In genomic region chr11:75402002-75402773, GRCh38 we compare ENCODE assay signal across 8 cellular contexts. TPM values are rescaled to one million over a fixed set of nuclear protein-coding genes. Genes with fewer than 3 reads are reported as not detected.
DNase-seq lines count a peak whose midpoint lies in the region; ATAC-seq and TF ChIP-seq lines count a peak whose summit lies in the region.
"Had no signal": no experiment of that assay in that cellular context is flagged by ENCODE, and none has a peak within 500 bp of the region (broad histone marks: within the 10 kb centered on the region; RNA-seq: fewer than 3 reads in every experiment).

No MANE protein-coding gene starts in this region.

- H3K27ac ChIP-seq in DOHH2 (ENCODE audit: low read depth, low read length) (no peak overlapping the region), MM.1S (ENCODE audit: low read length) (no peak overlapping the region; the same call in 1 of the 2 replicates), coronary artery (no peak overlapping the region), neural cell (ENCODE audit: low read length) (no peak overlapping the region)

- H3K36me3 ChIP-seq in DOHH2 (ENCODE audit: control insufficient read depth, low read length) (peaks cover 79% of the 10 kb centered on the region), MM.1S (replicated peaks; ENCODE audit: insufficient read depth, low read length) (peaks cover 36% of the 10 kb centered on the region), neural cell (ENCODE audit: insufficient read depth, low read length) (peaks cover 15% of the 10 kb centered on the region)

- H3K4me3 ChIP-seq in DOHH2 (ENCODE audit: low read length) (peak overlapping the region; percentile 81), MM.1S (ENCODE audit: low read length) (peak overlapping the region; percentile 96; the same call in 1 of the 2 replicates), coronary artery (peak overlapping the region; percentile 7), neural cell (ENCODE audit: low read length) (peak overlapping the region; percentile 85)

- H3K4me2 ChIP-seq in DOHH2 (ENCODE audit: low read length) (peak overlapping the region; percentile 61), MM.1S (ENCODE audit: low read depth, low read length) (peak overlapping the region; percentile 84), neural cell (ENCODE audit: low read length) (peak overlapping the region; percentile 93)

- H3F3A ChIP-seq in DOHH2 (ENCODE audit: control insufficient read depth, insufficient read depth) (peaks cover 71% of the 10 kb centered on the region), MM.1S (ENCODE audit: insufficient read depth, low read length) (peaks cover 58% of the 10 kb centered on the region), neural cell (ENCODE audit: insufficient read depth, low read length, poor library complexity, severe bottlenecking) (no peaks in the 10 kb centered on the region)

- TF ChIP-seq RAD21 in neural cell (conservative IDR thresholded peaks at IDR 0.05) = no peak

- no peak overlapping the region for H2AFZ ChIP-seq in MM.1S (ENCODE audit: low read length)
- no peak overlapping the region for H2AFZ ChIP-seq in neural cell (ENCODE audit: low read depth, low read length)

- peak overlapping the region; percentile 8; the same call in 1 of the 2 replicates for H3K9ac ChIP-seq in MM.1S (ENCODE audit: low read length)
- no peak overlapping the region for H3K9ac ChIP-seq in neural cell (ENCODE audit: low read length)

- H3K27me3 ChIP-seq in DOHH2 (ENCODE audit: control insufficient read depth, low read length) = no peaks in the 10 kb centered on the region
- no peaks in the 10 kb centered on the region for H3K27me3 ChIP-seq in MM.1S (replicated peaks; ENCODE audit: insufficient read depth, low read length)
- no peaks in the 10 kb centered on the region for H3K27me3 ChIP-seq in neural cell (ENCODE audit: insufficient read depth, low read depth, low read length)

- DNase-seq in MM.1S = peak; percentile 56
- no peak for DNase-seq in coronary artery (ENCODE audit: low spot score)
- no peak for DNase-seq in NCI-H774 (lab: John Stamatoyannopoulos, UW)
- DNase-seq: T-helper 9 cell had no signal

- peaks cover 74% of the 10 kb centered on the region for H3K79me2 ChIP-seq in DOHH2 (ENCODE audit: control insufficient read depth, low read length)
- peaks cover 78% of the 10 kb centered on the region for H3K79me2 ChIP-seq in MM.1S (ENCODE audit: low read length)
- peaks cover 49% of the 10 kb centered on the region for H3K79me2 ChIP-seq in neural cell (replicated peaks; ENCODE audit: insufficient read depth, low read length)

- no peaks in the 10 kb centered on the region for H3K9me3 ChIP-seq in DOHH2 (ENCODE audit: control insufficient read depth, insufficient read depth, low read length)
- no peaks in the 10 kb centered on the region for H3K9me3 ChIP-seq in MM.1S (replicated peaks; ENCODE audit: insufficient read depth, low read length)
- no peaks in the 10 kb centered on the region for H3K9me3 ChIP-seq in neural cell (ENCODE audit: low read length)

- H4K20me1 ChIP-seq in DOHH2 (ENCODE audit: control insufficient read depth, insufficient read depth, low read depth, low read length) = peaks cover 58% of the 10 kb centered on the region
- H4K20me1 ChIP-seq in MM.1S (ENCODE audit: insufficient read depth, low read length) = peaks cover 60% of the 10 kb centered on the region
- peaks cover 8% of the 10 kb centered on the region for H4K20me1 ChIP-seq in neural cell (ENCODE audit: insufficient read depth)

- peaks cover 34% of the 10 kb centered on the region for H3K4me1 ChIP-seq in DOHH2 (ENCODE audit: control insufficient read depth, low read length)
- peaks cover 15% of the 10 kb centered on the region for H3K4me1 ChIP-seq in MM.1S (ENCODE audit: low read length)

- ATAC-seq in HG02642 (IDR thresholded peaks at IDR 0.05; ENCODE audit: poor library complexity, unreplicated experiment) = no peak
- no peak for ATAC-seq in GM21737 (IDR thresholded peaks at IDR 0.05; ENCODE audit: unreplicated experiment)

- no peak for TF ChIP-seq EP300 in neural cell (conservative IDR thresholded peaks at IDR 0.05; ENCODE audit: poor library complexity, severe bottlenecking)

- peak; percentile 16 for TF ChIP-seq CTCF in DOHH2 (IDR thresholded peaks at IDR 0.05; ENCODE audit: low read depth, low read length, poor library complexity, severe bottlenecking)
- peak; percentile 28; the same call in 1 of the 2 replicates for TF ChIP-seq CTCF in MM.1S (IDR thresholded peaks at IDR 0.05; ENCODE audit: low read length)
- no peak for TF ChIP-seq CTCF in coronary artery (IDR thresholded peaks at IDR 0.05)
- TF ChIP-seq CTCF in neural cell (IDR thresholded peaks at IDR 0.05; ENCODE audit: poor library complexity, severe bottlenecking) = no peak

- no peaks in the 10 kb centered on the region for H3K9me2 ChIP-seq in DOHH2 (replicated peaks; ENCODE audit: control insufficient read depth, low read length)
- H3K9me2 ChIP-seq in MM.1S (replicated peaks; ENCODE audit: insufficient read depth, low read length) = no peaks in the 10 kb centered on the region
- H3K9me2 ChIP-seq in neural cell (ENCODE audit: insufficient read depth, low read length) = no peaks in the 10 kb centered on the region

TF ChIP-seq in neural cell, 6 proteins besides CTCF, POLR2A, EP300 and RAD21:
- TF ChIP-seq TAF1 (IDR thresholded peaks at IDR 0.05; ENCODE audit: low read depth) = no peak
- TF ChIP-seq REST (IDR thresholded peaks at IDR 0.05; ENCODE audit: borderline replicate concordance) = no peak
- TF ChIP-seq EZH2 (IDR thresholded peaks at IDR 0.05; ENCODE audit: borderline replicate concordance, insufficient read depth, low read length, poor library complexity, severe bottlenecking) = no peak
- no peak for TF ChIP-seq POLR2AphosphoS5 (IDR thresholded peaks at IDR 0.05)
- no peak for TF ChIP-seq SMC3 (conservative IDR thresholded peaks at IDR 0.05; ENCODE audit: poor library complexity)
- TF ChIP-seq MXI1 (conservative IDR thresholded peaks at IDR 0.05; ENCODE audit: poor library complexity, severe bottlenecking) = no peak
TF ChIP-seq in neural cell: peak in this region for 0.

RNA-seq across cellular contexts. Expression of gene RPS3, which starts 2.9 kb away (rescaled TPM):
- 1,292 and 1,440 TPM in 2 replicates for polyA plus RNA-seq in neural cell
- 372 and 426 TPM in 2 replicates for polyA minus RNA-seq in neural cell

RNA-seq across cellular contexts. Expression of gene KLHL35, which starts 30.8 kb away (rescaled TPM):
- 11.8 and 17.0 TPM in 2 replicates for polyA plus RNA-seq in neural cell
- 8.0 and 12.7 TPM in 2 replicates for polyA minus RNA-seq in neural cell

RNA-seq across cellular contexts. Expression of gene ARRB1, which starts 50.7 kb away (rescaled TPM):
- polyA plus RNA-seq in neural cell = 5.7 and 10.5 TPM in 2 replicates
- polyA minus RNA-seq in neural cell = 22.3 and 23.6 TPM in 2 replicates

Comparison
In these comparisons a context has a peak if more than half of its experiments do, and no peak if none do; other contexts are left out.
1. H3K4me3 ChIP-seq: peak in every context shown above with its lines; median percentile 96 in MM.1S; 85 in neural cell; 81 in DOHH2; 7 in coronary artery.
2. CTCF ChIP-seq: peak in DOHH2 (single experiment) and MM.1S (single experiment); none in coronary artery (single experiment) and neural cell (single experiment).
3. Peak in every context shown above with its lines, with median percentiles within 50 percentile points of each other: H3K4me2 ChIP-seq.